ENCODE assay signal across 18 cellular contexts in the genomic region with DNA sequence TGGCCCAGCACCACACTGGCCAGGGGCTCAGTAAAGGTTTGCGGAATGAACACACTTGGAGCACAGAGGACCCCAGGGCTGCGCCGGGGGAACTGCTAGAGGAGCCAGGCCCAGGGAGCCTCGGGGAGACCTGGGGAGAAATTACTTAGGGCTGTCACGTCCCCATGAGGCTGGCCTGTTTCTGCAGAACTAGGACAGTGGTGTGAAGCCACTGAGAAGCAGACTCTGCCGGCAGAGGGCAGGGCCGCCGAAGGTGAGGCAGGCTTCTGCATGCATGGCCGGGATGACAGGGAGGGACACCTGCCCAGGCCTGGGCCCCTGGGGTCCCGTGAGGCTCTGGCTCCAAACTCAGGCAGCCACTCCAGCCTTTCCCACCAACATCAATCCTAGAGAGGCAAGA. TPM values are rescaled to one million over a fixed set of nuclear protein-coding genes. Genes with fewer than 3 reads are reported as not detected.
"Had no signal": no experiment of that assay in that cellular context is flagged by ENCODE, and none has a peak within 500 bp of the region (broad histone marks: within the 10 kb centered on the region; RNA-seq: fewer than 3 reads in every experiment).

No MANE protein-coding gene starts in this region.

- H3K4me3 ChIP-seq: gastroesophageal sphincter, ovary, thyroid gland had no signal

- H3K27me3 ChIP-seq: gastroesophageal sphincter, ovary, thyroid gland had no signal

- H3K36me3 ChIP-seq: ovary had no signal

- H3K27ac ChIP-seq: gastroesophageal sphincter, ovary, thyroid gland had no signal

- H3K4me1 Mint-ChIP-seq: activated CD4-positive, alpha-beta T cell treated with anti-CD3 and anti-CD28 coated beads, Interleukin-2, amount 10 ng/mL, durations not matched to agents 7 days and 5 days; activated naive CD8-positive, alpha-beta T cell treated with anti-CD3 and anti-CD28 coated beads, Interleukin-2, amount 10 ng/mL, durations not matched to agents 7 days and 5 days; brain had no signal

- ATAC-seq: gastroesophageal sphincter; left ventricle myocardium superior; stimulated activated effector memory CD8-positive, alpha-beta T cell treated with anti-CD3 and anti-CD28 coated beads, Interleukin-12 subunit alpha, Interleukin-12 subunit beta, amount 100 ng/mL, for 72 hours had no signal

- H3K27ac Mint-ChIP-seq: activated CD4-positive, alpha-beta T cell treated with anti-CD3 and anti-CD28 coated beads, Interleukin-2, amount 10 ng/mL, durations not matched to agents 7 days and 5 days; activated naive CD8-positive, alpha-beta T cell treated with anti-CD3 and anti-CD28 coated beads, Interleukin-2, amount 10 ng/mL, durations not matched to agents 7 days and 5 days; activated T-helper 1 cell treated with anti-CD3 and anti-CD28 coated beads, Interleukin-12 subunit alpha, Interleukin-12 subunit beta, Interleukin-2, Interleukin-4 antibody, amounts not matched to agents 30 ng/mL and 10 ng/mL and 1 ng/mL, durations not matched to agents 14 hours and 24 hours and 36 hours; dendritic cell treated with granulocyte-macrophage colony-stimulating factor and Interleukin-4, amounts not matched to agents 40 ng/mL and 50 ng/mL, for 4 days; stimulated activated effector memory CD8-positive, alpha-beta T cell treated with anti-CD3 and anti-CD28 coated beads, Interleukin-12 subunit alpha, Interleukin-12 subunit beta, amount 100 ng/mL, for 72 hours; T-helper 2 cell treated with Interferon-gamma antibody and Interleukin-4, amounts not matched to agents 5 μg/mL and 100 μg/mL, for 36 hours had no signal

- H3K9me3 Mint-ChIP-seq: activated CD4-positive, alpha-beta T cell treated with anti-CD3 and anti-CD28 coated beads, Interleukin-2, amount 10 ng/mL, durations not matched to agents 7 days and 5 days; activated naive CD8-positive, alpha-beta T cell treated with anti-CD3 and anti-CD28 coated beads, Interleukin-2, amount 10 ng/mL, durations not matched to agents 7 days and 5 days; activated T-helper 1 cell treated with anti-CD3 and anti-CD28 coated beads, Interleukin-12 subunit alpha, Interleukin-12 subunit beta, Interleukin-2, Interleukin-4 antibody, amounts not matched to agents 30 ng/mL and 10 ng/mL and 1 ng/mL, durations not matched to agents 14 hours and 24 hours and 36 hours; brain; central memory CD8-positive, alpha-beta T cell; dendritic cell treated with granulocyte-macrophage colony-stimulating factor and Interleukin-4, amounts not matched to agents 40 ng/mL and 50 ng/mL, for 4 days; stimulated activated effector memory CD8-positive, alpha-beta T cell treated with anti-CD3 and anti-CD28 coated beads, Interleukin-12 subunit alpha, Interleukin-12 subunit beta, amount 100 ng/mL, for 72 hours; T-helper 2 cell treated with Interferon-gamma antibody and Interleukin-4, amounts not matched to agents 5 μg/mL and 100 μg/mL, for 36 hours had no signal

- H3K4me3 Mint-ChIP-seq: activated CD4-positive, alpha-beta T cell treated with anti-CD3 and anti-CD28 coated beads, Interleukin-2, amount 10 ng/mL, durations not matched to agents 7 days and 5 days; activated naive CD8-positive, alpha-beta T cell treated with anti-CD3 and anti-CD28 coated beads, Interleukin-2, amount 10 ng/mL, durations not matched to agents 7 days and 5 days; activated T-helper 1 cell treated with anti-CD3 and anti-CD28 coated beads, Interleukin-12 subunit alpha, Interleukin-12 subunit beta, Interleukin-2, Interleukin-4 antibody, amounts not matched to agents 30 ng/mL and 10 ng/mL and 1 ng/mL, durations not matched to agents 14 hours and 24 hours and 36 hours; brain; central memory CD8-positive, alpha-beta T cell; dendritic cell treated with granulocyte-macrophage colony-stimulating factor and Interleukin-4, amounts not matched to agents 40 ng/mL and 50 ng/mL, for 4 days; stimulated activated effector memory CD8-positive, alpha-beta T cell treated with anti-CD3 and anti-CD28 coated beads, Interleukin-12 subunit alpha, Interleukin-12 subunit beta, amount 100 ng/mL, for 72 hours; T-helper 2 cell treated with Interferon-gamma antibody and Interleukin-4, amounts not matched to agents 5 μg/mL and 100 μg/mL, for 36 hours had no signal

- DNase-seq: activated CD4-positive, alpha-beta T cell treated with anti-CD3 and anti-CD28 coated beads, Interleukin-2, amount 10 ng/mL, durations not matched to agents 7 days and 5 days; activated CD8-positive, alpha-beta memory T cell treated with anti-CD3 and anti-CD28 coated beads, Interleukin-2, amount 50 U/mL, for 48 hours; activated naive CD4-positive, alpha-beta T cell; activated naive CD8-positive, alpha-beta T cell treated with anti-CD3 and anti-CD28 coated beads, Interleukin-2, amount 10 ng/mL, durations not matched to agents 7 days and 5 days; effector memory CD4-positive, alpha-beta T cell; ovary; SW 1271; thyroid gland had no signal

- FAIRE-seq: islet of Langerhans, urothelium cell line had no signal

- H3K27me3 Mint-ChIP-seq: activated CD4-positive, alpha-beta T cell treated with anti-CD3 and anti-CD28 coated beads, Interleukin-2, amount 10 ng/mL, durations not matched to agents 7 days and 5 days; activated naive CD8-positive, alpha-beta T cell treated with anti-CD3 and anti-CD28 coated beads, Interleukin-2, amount 10 ng/mL, durations not matched to agents 7 days and 5 days; brain; central memory CD8-positive, alpha-beta T cell; dendritic cell treated with granulocyte-macrophage colony-stimulating factor and Interleukin-4, amounts not matched to agents 40 ng/mL and 50 ng/mL, for 4 days had no signal

- H3K9me3 ChIP-seq: gastroesophageal sphincter, ovary, thyroid gland had no signal

RNA-seq across cellular contexts. Expression of a gene that starts 53.1 kb away (rescaled TPM):
- total RNA-seq: activated CD4-positive, alpha-beta T cell treated with anti-CD3 and anti-CD28 coated beads, Interleukin-2, amount 10 ng/mL, durations not matched to agents 7 days and 5 days; activated naive CD8-positive, alpha-beta T cell treated with anti-CD3 and anti-CD28 coated beads, Interleukin-2, amount 10 ng/mL, durations not matched to agents 7 days and 5 days had no signal
